7 cellular contexts compared by ENCODE assay signal in the genomic region with DNA sequence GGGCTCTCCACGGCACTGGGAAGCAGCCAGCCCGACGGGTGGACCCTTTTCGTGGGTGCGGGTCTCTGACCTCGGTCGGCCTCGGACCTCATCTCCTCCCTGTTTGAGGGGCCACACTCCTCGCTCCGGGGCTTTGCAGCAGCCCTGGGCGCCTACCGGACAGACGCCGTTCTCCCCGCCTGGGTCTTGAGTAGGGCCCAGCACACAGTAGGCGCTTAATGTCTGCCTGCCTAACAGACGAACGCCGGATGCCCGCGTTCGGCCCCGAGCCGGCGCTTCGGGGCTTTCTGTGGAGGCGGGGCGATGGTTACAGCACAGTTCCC. TPM values are rescaled to one million over a fixed set of nuclear protein-coding genes. Genes with fewer than 3 reads are reported as not detected.
A peak's percentile ranks its signal among the peaks of the same experiment; 100 is the strongest.
DNase-seq lines count a peak whose midpoint lies in the region; ATAC-seq and TF ChIP-seq lines count a peak whose summit lies in the region.

No MANE protein-coding gene starts in this region.

- H2BK5ac ChIP-seq in trophoblast cell (ENCODE audit: low read depth, low read length, poor library complexity): peak overlapping the region; percentile 7

- peak overlapping the region; percentile 89 for H3K4me2 ChIP-seq in PC-3 (ENCODE audit: low read length)
- H3K4me2 ChIP-seq in trophoblast cell (ENCODE audit: low read length): peak overlapping the region; percentile 75

- CTCF ChIA-PET in PC-3 (lab: Charles Lee): interaction anchor here (1.2 to 1.4 kb wide), 2 partner anchors 8 to 114 kb away, joined by 5 to 9 read pairs; no protein-coding TSS in a partner anchor

- intact Hi-C loops in PC-3 (cut with micrococcal nuclease): loop anchor here (2.0 kb wide), 1 partner anchor 119 kb away; no protein-coding TSS in a partner anchor

- H3K27me3 ChIP-seq in PC-3 (ENCODE audit: low read length) (no peaks in the 10 kb centered on the region), trophoblast cell (ENCODE audit: insufficient read depth, low read length) (no peaks in the 10 kb centered on the region)

- no peak overlapping the region for H2BK12ac ChIP-seq in trophoblast cell (ENCODE audit: low read length)

- H4K20me1 ChIP-seq in PC-3 (ENCODE audit: low read length): no peaks in the 10 kb centered on the region; the same call in 1 of the 2 replicates

- H3K27ac ChIP-seq in PC-3 (ENCODE audit: low read length) (peak overlapping the region; percentile 35; the same call in 1 of the 2 replicates), trophoblast cell (ENCODE audit: low read depth, low read length) (peak overlapping the region; percentile 34)

- no CpG with 5 or more reads among the region's 28 CpGs for WGBS in trophoblast cell (ENCODE audit: extremely low coverage, insufficient coverage, insufficient read length)

- no peaks in the 10 kb centered on the region for H3F3A ChIP-seq in PC-3 (ENCODE audit: low read length, unreplicated experiment)

- H4K8ac ChIP-seq in trophoblast cell (ENCODE audit: low read depth, low read length): peak overlapping the region; percentile 99

- H2AK5ac ChIP-seq in trophoblast cell (ENCODE audit: low read length): peak overlapping the region; percentile 87

- H3K4me3 ChIP-seq in PC-3 (ENCODE audit: low read length): peak overlapping the region; percentile 99
- peak overlapping the region; percentile 93 for H3K4me3 ChIP-seq in trophoblast cell (ENCODE audit: low read depth, low read length)

- H3K4me1 ChIP-seq in PC-3 (ENCODE audit: insufficient read depth, low read length): peaks cover 12% of the 10 kb centered on the region
- peaks cover 6 to 8% of the 10 kb centered on the region in 2 experiments for H3K4me1 ChIP-seq in trophoblast cell (ENCODE audit: control insufficient read depth in 1 of 2, insufficient read depth in 2 of 2, low read length in 2 of 2)

- H3K36me3 ChIP-seq in PC-3 (ENCODE audit: low read depth, low read length) (no peaks in the 10 kb centered on the region), trophoblast cell (ENCODE audit: control insufficient read depth in 1 of 2, insufficient read depth in 2 of 2, low read length in 2 of 2) (peaks cover 5 to 12% of the 10 kb centered on the region in 2 experiments)

- peak overlapping the region; percentile 78 for H2AFZ ChIP-seq in PC-3 (ENCODE audit: low read length)
- peak overlapping the region; percentile 4 for H2AFZ ChIP-seq in trophoblast cell (ENCODE audit: insufficient read depth, low read length, poor library complexity)

- no peaks in the 10 kb centered on the region for H3K9me2 ChIP-seq in PC-3 (replicated peaks; ENCODE audit: low read length)

- H3K79me1 ChIP-seq in trophoblast cell (ENCODE audit: low read length): peaks cover 10% of the 10 kb centered on the region

- H2BK120ac ChIP-seq in trophoblast cell (ENCODE audit: insufficient read depth, low read length, poor library complexity): peak overlapping the region; percentile 9

- no peak for TF ChIP-seq CTCF in PC-3 (conservative IDR thresholded peaks at IDR 0.05; ENCODE audit: low read depth, low read length)

- POLR2A ChIA-PET in PC-3 (lab: Charles Lee; ENCODE audit: unreplicated experiment): interaction anchor here (0.7 to 0.9 kb wide), 2 partner anchors 114 to 335 kb away, joined by 4 to 5 read pairs; no protein-coding TSS in a partner anchor

- peaks cover 51% of the 10 kb centered on the region for H3K79me2 ChIP-seq in PC-3 (ENCODE audit: low read length)
- peaks cover 11% of the 10 kb centered on the region for H3K79me2 ChIP-seq in trophoblast cell (ENCODE audit: control insufficient read depth, insufficient read depth, low read length, poor library complexity)

- TSS peak; percentile 97 for BruUV-seq in PC-3 (replicated peaks; lab: Mats Ljungman, UMichigan)

- peak; percentile 1 for ATAC-seq in GM21825 (IDR thresholded peaks at IDR 0.05; ENCODE audit: unreplicated experiment)
- peak; percentile 2; the same call in 1 of the 2 replicates for ATAC-seq in PC-3
- ATAC-seq in esophagus mucosa: peak; percentile 10
- no peak for ATAC-seq in HG02840 (IDR thresholded peaks at IDR 0.05; ENCODE audit: low FRiP score, unreplicated experiment)

- H3K4ac ChIP-seq in trophoblast cell (ENCODE audit: low read depth, low read length): peak overlapping the region; percentile 89

- peak overlapping the region; percentile 96 for H3K9ac ChIP-seq in PC-3 (ENCODE audit: low read length)
- H3K9ac ChIP-seq in trophoblast cell (ENCODE audit: low read length): peak overlapping the region; percentile 93

- H3K9me3 ChIP-seq in PC-3 (ENCODE audit: low read length) (no peaks in the 10 kb centered on the region), trophoblast cell (ENCODE audit: insufficient read depth, low read depth, low read length) (peaks cover 2% of the 10 kb centered on the region)

- DNase-seq in PC-3 (no peak), trophoblast cell (no peak), NCI-H524 (lab: John Stamatoyannopoulos, UW) (no peak), UCSD-AML1 (lab: John Stamatoyannopoulos, UW; ENCODE audit: unreplicated experiment) (no peak)

- H3K18ac ChIP-seq in trophoblast cell (ENCODE audit: low read length): peak overlapping the region; percentile 91

- peak overlapping the region; percentile 96 for H3K14ac ChIP-seq in trophoblast cell (ENCODE audit: low read length)

- H3K23ac ChIP-seq in trophoblast cell (ENCODE audit: low read length): no peak overlapping the region

- H4K12ac ChIP-seq in trophoblast cell (ENCODE audit: low read depth, low read length): peak overlapping the region; percentile 39

- H4K91ac ChIP-seq in trophoblast cell (ENCODE audit: low read depth, low read length): peak overlapping the region; percentile 92

RNA-seq across cellular contexts. Expression of a gene that starts 0.8 kb away (rescaled TPM):
- 78.5 and 98.3 TPM in 2 replicates for total RNA-seq in PC-3 (2014; rRNA removed)
- total RNA-seq in esophagus mucosa: 33.6 TPM
- 48.5 and 48.9 TPM in 2 replicates for polyA plus RNA-seq in trophoblast cell (2013)

RNA-seq across cellular contexts. Expression of a gene that starts 31.8 kb away (rescaled TPM):
- total RNA-seq in PC-3 (2014; rRNA removed) (0.46 and 0.47 TPM in 2 replicates), esophagus mucosa (2.4 TPM)
- polyA plus RNA-seq in trophoblast cell (2013): 1.3 and 1.6 TPM in 2 replicates

RNA-seq across cellular contexts. Expression of a gene that starts 51.5 kb away (rescaled TPM):
- total RNA-seq in PC-3 (2014; rRNA removed): not detected in 2 replicates
- not detected for total RNA-seq in esophagus mucosa
- polyA plus RNA-seq in trophoblast cell (2013): 0.07 and 0.37 TPM in 2 replicates
